In the genomic region with DNA sequence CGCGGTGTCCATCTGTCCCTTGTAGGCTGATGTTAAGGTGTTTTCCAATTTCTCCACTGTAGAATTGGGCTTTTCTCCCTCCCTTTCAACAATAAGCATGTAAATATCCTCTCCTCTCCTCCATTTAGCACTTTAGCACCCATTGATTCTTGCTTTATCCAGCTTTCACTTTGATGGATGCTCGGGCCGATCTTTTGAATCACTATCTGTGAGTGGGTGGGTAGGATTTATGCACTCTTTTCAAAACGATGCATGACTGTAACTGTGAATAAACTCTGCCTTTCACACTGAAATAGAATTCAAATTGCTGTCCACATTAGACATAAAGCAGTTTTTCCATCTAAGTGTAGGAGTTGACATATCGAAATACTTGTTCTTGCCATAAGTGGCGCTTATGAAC, we compare ENCODE assay signal across 27 cellular contexts. TPM values are rescaled to one million over a fixed set of nuclear protein-coding genes. Genes with fewer than 3 reads are reported as not detected.
DNase-seq lines count a peak whose midpoint lies in the region; ATAC-seq, FAIRE-seq and TF ChIP-seq lines count a peak whose summit lies in the region.
"Had no signal": no experiment of that assay in that cellular context is flagged by ENCODE, and none has a peak within 500 bp of the region (broad histone marks: within the 10 kb centered on the region; RNA-seq: fewer than 3 reads in every experiment).

No MANE protein-coding gene starts in this region.

- no peak for TF ChIP-seq POLR2A in upper lobe of left lung (IDR thresholded peaks at IDR 0.05)

- in situ Hi-C loops in HAP-1 (cut with MboI; ENCODE audit: low sequenced_read_pairs) = no loop called here

- H3K27ac ChIP-seq in astrocyte (ENCODE audit: low read depth, low read length) (no peak overlapping the region), mesenchymal stem cell (ENCODE audit: low read length, poor library complexity, severe bottlenecking) (no peak overlapping the region), upper lobe of left lung (no peak overlapping the region)
- H3K27ac ChIP-seq: 22Rv1, BLaER1, C4-2B, GM23248 had no signal

- H2AFZ ChIP-seq in astrocyte (ENCODE audit: low read depth, low read length) = no peak overlapping the region
- H2AFZ ChIP-seq in mesenchymal stem cell (ENCODE audit: low read depth, low read length) = no peak overlapping the region
- H2AFZ ChIP-seq: GM23248 had no signal

- H3K27ac Mint-ChIP-seq in astrocyte (ENCODE audit: unreplicated experiment) (no peak overlapping the region), neural crest cell (ENCODE audit: unreplicated experiment) (peak overlapping the region; percentile 17)
- H3K27ac Mint-ChIP-seq: B cell; CD4-positive, CD25-positive, alpha-beta regulatory T cell; CD8-positive, alpha-beta T cell; HFFc6 had no signal

- H3K4me1 Mint-ChIP-seq in astrocyte (ENCODE audit: low read depth, unreplicated experiment) (no peaks in the 10 kb centered on the region), neural crest cell (peaks cover 29% of the 10 kb centered on the region)

- H3K23ac ChIP-seq in mesenchymal stem cell (ENCODE audit: low read length in 2 of 2) = no peak overlapping the region

- no peak for FAIRE-seq in astrocyte (lab: Jason Lieb, UNC)
- FAIRE-seq: A204.1, D721Med, GM12878, GM19239, H1 had no signal

- peaks cover 24% of the 10 kb centered on the region for H3K79me1 ChIP-seq in mesenchymal stem cell (replicated peaks; ENCODE audit: low read length, poor library complexity, severe bottlenecking)

- TF ChIP-seq CTCF in astrocyte (IDR thresholded peaks at IDR 0.05; ENCODE audit: insufficient read depth, low read depth, low read length) (no peak), neural crest cell (conservative IDR thresholded peaks at IDR 0.05) (no peak), upper lobe of left lung (IDR thresholded peaks at IDR 0.05) (no peak)

- no peak overlapping the region for H3K4me3 Mint-ChIP-seq in astrocyte (ENCODE audit: unreplicated experiment)
- H3K4me3 Mint-ChIP-seq in neural crest cell = no peak overlapping the region
- H3K4me3 Mint-ChIP-seq: B cell; CD4-positive, CD25-positive, alpha-beta regulatory T cell; CD8-positive, alpha-beta T cell; HFFc6 had no signal

- H3K9ac ChIP-seq in astrocyte (ENCODE audit: low read length) = peak overlapping the region; percentile 5
- H3K9ac ChIP-seq in mesenchymal stem cell (ENCODE audit: low read length) = peak overlapping the region; percentile 8
- H3K9ac ChIP-seq: BLaER1, GM23248 had no signal

- no peak for ATAC-seq in upper lobe of left lung (ENCODE audit: low FRiP score in 2 of 2)
- ATAC-seq: CD8-positive, alpha-beta T cell; GM12878 had no signal

- H3K4me3 ChIP-seq in HAP-1 = no peak overlapping the region
- no peak overlapping the region for H3K4me3 ChIP-seq in astrocyte (ENCODE audit: insufficient read depth, low read depth, low read length)
- H3K4me3 ChIP-seq in mesenchymal stem cell (ENCODE audit: insufficient read depth in 1 of 2, low read depth in 1 of 2, low read length in 2 of 2) = no peak overlapping the region
- H3K4me3 ChIP-seq in upper lobe of left lung = no peak overlapping the region
- H3K4me3 ChIP-seq: BLaER1, GM12878, GM23248 had no signal

- H3K9me3 Mint-ChIP-seq in astrocyte (ENCODE audit: unreplicated experiment) (peaks cover 1% of the 10 kb centered on the region), neural crest cell (no peaks in the 10 kb centered on the region)
- H3K9me3 Mint-ChIP-seq: CD4-positive, CD25-positive, alpha-beta regulatory T cell; CD8-positive, alpha-beta T cell; HFFc6 had no signal

- no peak overlapping the region for H2BK5ac ChIP-seq in mesenchymal stem cell (ENCODE audit: low read depth, low read length, poor library complexity, severe bottlenecking)

- WGBS in mesenchymal stem cell = 100% methylated on average over 2 of the region's 7 CpGs
- WGBS in upper lobe of left lung, 2 donors = 88 to 92% methylated on average over 7 of the region's 7 CpGs

- H2BK120ac ChIP-seq in mesenchymal stem cell (ENCODE audit: low read depth, low read length) = no peak overlapping the region

- peak; percentile 38 to 72 for DNase-seq in HAP-1 (ENCODE audit: low spot score in 2 of 2)
- peak; percentile 67 for DNase-seq in astrocyte (ENCODE audit: low read depth)
- DNase-seq in mesenchymal stem cell = no peak
- DNase-seq in neural crest cell (ENCODE audit: low read depth, low spot score) = no peak
- no peak for DNase-seq in mesenteric fat pad (ENCODE audit: low spot score)
- DNase-seq in NCI-H524 treated with DMSO at 0.1 percent for 48 hours (lab: John Stamatoyannopoulos, UW) = no peak
- no peak for DNase-seq in upper lobe of left lung
- DNase-seq in D341Med (ENCODE audit: low spot score) = no peak
- DNase-seq: Caco-2; CD4-positive, CD25-positive, alpha-beta regulatory T cell; CD8-positive, alpha-beta T cell; DMS 273 treated with DMSO at 0.1 percent for 48 hours; DMS79; EL; GDM1; GM23248; H7; HFFc6 had no signal

- 0 out of 2 replicates have a peak, but pooled peaks cover 5% of the 10 kb centered on the region for H3K36me3 ChIP-seq in HAP-1 (replicated peaks)
- peaks cover 20% of the 10 kb centered on the region for H3K36me3 ChIP-seq in astrocyte (ENCODE audit: insufficient read depth, low read length)
- H3K36me3 ChIP-seq in mesenchymal stem cell (ENCODE audit: control insufficient read depth in 1 of 2, insufficient read depth in 2 of 2, low read depth in 1 of 2, low read length in 2 of 2) = peaks cover 17% of the 10 kb centered on the region in 2 experiments
- H3K36me3 ChIP-seq in upper lobe of left lung = peaks cover 0 to 4% (median 0%) of the 10 kb centered on the region in 4 donors

- H3K18ac ChIP-seq in mesenchymal stem cell (ENCODE audit: low read depth in 1 of 2, low read length in 2 of 2) = no peak overlapping the region

- peaks cover 18% of the 10 kb centered on the region for H3K4me1 ChIP-seq in HAP-1
- no peaks in the 10 kb centered on the region for H3K4me1 ChIP-seq in astrocyte (ENCODE audit: insufficient read depth, low read length)
- H3K4me1 ChIP-seq in mesenchymal stem cell (ENCODE audit: control insufficient read depth, insufficient read depth, low read depth, low read length) = no peaks in the 10 kb centered on the region
- H3K4me1 ChIP-seq in upper lobe of left lung = peaks cover 0 to 4% (median 0%) of the 10 kb centered on the region in 4 donors
- H3K4me1 ChIP-seq: Caco-2 had no signal

- no peak overlapping the region for H2AK5ac ChIP-seq in mesenchymal stem cell (ENCODE audit: low read length, severe bottlenecking)

- no peak overlapping the region for H2BK15ac ChIP-seq in mesenchymal stem cell (ENCODE audit: low read depth, poor library complexity, severe bottlenecking)

- no peak overlapping the region for H4K91ac ChIP-seq in mesenchymal stem cell (ENCODE audit: low read length)

- H3K9me3 ChIP-seq in HAP-1 (0 out of 2 replicates have a peak, but pooled peaks cover 2% of the 10 kb centered on the region), astrocyte (ENCODE audit: insufficient read depth, low read depth, low read length) (no peaks in the 10 kb centered on the region), mesenchymal stem cell (ENCODE audit: control insufficient read depth, low read length) (no peaks in the 10 kb centered on the region), upper lobe of left lung (no peaks in the 10 kb centered on the region)
- H3K9me3 ChIP-seq: BLaER1, Caco-2 had no signal

- no peak overlapping the region for H3K14ac ChIP-seq in mesenchymal stem cell (ENCODE audit: low read length in 2 of 2)

- H3K27me3 Mint-ChIP-seq in astrocyte (ENCODE audit: low read depth, unreplicated experiment) (no peaks in the 10 kb centered on the region), neural crest cell (ENCODE audit: low read depth) (no peaks in the 10 kb centered on the region)

- H3K79me2 ChIP-seq in astrocyte (ENCODE audit: insufficient read depth, low read length) = peaks cover 97% of the 10 kb centered on the region

- H3K27me3 ChIP-seq in HAP-1 (ENCODE audit: low read depth) (no peaks in the 10 kb centered on the region), astrocyte (ENCODE audit: insufficient read depth, low read length) (no peaks in the 10 kb centered on the region), mesenchymal stem cell (ENCODE audit: control insufficient read depth in 1 of 2, insufficient read depth in 1 of 2, low read length in 2 of 2) (no peaks in the 10 kb centered on the region), upper lobe of left lung (no peaks in the 10 kb centered on the region)
- H3K27me3 ChIP-seq: BLaER1 had no signal

- no peak for TF ChIP-seq EP300 in upper lobe of left lung (IDR thresholded peaks at IDR 0.05)

- H4K8ac ChIP-seq in mesenchymal stem cell (ENCODE audit: low read length) = no peak overlapping the region

- H4K20me1 ChIP-seq in astrocyte (ENCODE audit: insufficient read depth, low read length) = peaks cover 61% of the 10 kb centered on the region

- no peak overlapping the region for H3K4ac ChIP-seq in mesenchymal stem cell (ENCODE audit: low read depth in 1 of 2, low read length in 2 of 2)

- H3K36me3 Mint-ChIP-seq in astrocyte (ENCODE audit: low read depth, unreplicated experiment) (no peaks in the 10 kb centered on the region), neural crest cell (ENCODE audit: low read depth) (peaks cover 6% of the 10 kb centered on the region)
- H3K36me3 Mint-ChIP-seq: CD4-positive, CD25-positive, alpha-beta regulatory T cell; CD8-positive, alpha-beta T cell had no signal

- peak overlapping the region; percentile 37 for H3K4me2 ChIP-seq in astrocyte (ENCODE audit: low read length)
- no peak overlapping the region for H3K4me2 ChIP-seq in mesenchymal stem cell (ENCODE audit: low read length, poor library complexity, severe bottlenecking)
- H3K4me2 ChIP-seq: BLaER1 had no signal

- H2BK12ac ChIP-seq in mesenchymal stem cell (ENCODE audit: low read length in 2 of 2) = no peak overlapping the region

RNA-seq across cellular contexts. Expression of gene ZBTB2, which starts 52.5 kb away (rescaled TPM):
- total RNA-seq in astrocyte (19.3 and 20.8 TPM in 2 replicates), neural crest cell (17.5 and 17.7 TPM in 2 replicates), mesenteric fat pad (10.7 TPM), upper lobe of left lung (10 to 100 TPM in 3 of 6 donors, 1 to 10 TPM in 3; 4.2 to 18.5 (median 10.9) TPM)
- polyA plus RNA-seq in mesenchymal stem cell (2013, experiment 1 of 2) = 18.4 TPM
- 18.0 TPM for polyA plus RNA-seq in mesenchymal stem cell (2013, experiment 2 of 2)

Comparison
In these comparisons a context has a peak if more than half of its experiments do, and no peak if none do; other contexts are left out.
1. DNase-seq: peak in HAP-1 (2 of 2) and astrocyte (single experiment); none in mesenchymal stem cell (single experiment), neural crest cell (single experiment), mesenteric fat pad (single experiment), NCI-H524 treated with DMSO at 0.1 percent for 48 hours (single experiment), upper lobe of left lung (0 of 2) and D341Med (single experiment).